In the genomic region with DNA sequence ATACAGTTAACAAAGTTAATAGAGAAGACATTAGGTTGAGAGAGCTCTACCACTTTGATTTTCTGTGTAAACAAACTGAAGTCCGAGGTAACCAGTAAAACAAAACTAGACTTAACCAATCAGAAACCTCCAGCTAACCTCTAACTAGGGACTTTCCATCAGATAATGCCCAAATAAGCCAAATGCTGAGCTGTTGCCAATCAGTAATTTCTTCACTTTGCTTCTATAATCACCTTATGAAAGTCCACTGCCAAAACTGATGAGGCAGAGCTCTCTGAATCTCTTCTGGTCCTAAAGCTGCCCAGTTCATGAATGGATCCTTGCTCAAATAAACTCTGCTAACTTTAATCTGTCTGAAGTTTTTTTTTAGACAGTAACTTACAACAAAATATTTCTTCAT, we compare ENCODE assay signal across 16 cellular contexts.
DNase-seq lines count a peak whose midpoint lies in the region; ATAC-seq and TF ChIP-seq lines count a peak whose summit lies in the region.
"Had no signal": no experiment of that assay in that cellular context is flagged by ENCODE, and none has a peak within 500 bp of the region (broad histone marks: within the 10 kb centered on the region; RNA-seq: fewer than 3 reads in every experiment).

No MANE protein-coding gene starts in this region.

- TF ChIP-seq CTCF in right atrium auricular region (IDR thresholded peaks at IDR 0.05) = no peak

- H3K36me3 ChIP-seq in right atrium auricular region = no peaks in the 10 kb centered on the region
- H3K36me3 ChIP-seq: neutrophil had no signal

- no peaks in the 10 kb centered on the region for H3K4me1 ChIP-seq in right atrium auricular region

- H3K9me3 ChIP-seq in right atrium auricular region = no peaks in the 10 kb centered on the region
- H3K9me3 ChIP-seq: neutrophil had no signal

- ATAC-seq in GM18868 (IDR thresholded peaks at IDR 0.05; ENCODE audit: unreplicated experiment) = peak; percentile 60
- ATAC-seq in HG02870 (IDR thresholded peaks at IDR 0.05; ENCODE audit: unreplicated experiment) = peak; percentile 41
- ATAC-seq: stimulated activated memory B cell treated with anti-CD40 and anti-IgM and Interleukin-4, amounts not matched to agents 10 μg/mL and 1 μg/mL and 100 μg/mL, for 72 hours had no signal

- no peaks in the 10 kb centered on the region for H3K27me3 ChIP-seq in right atrium auricular region
- H3K27me3 ChIP-seq: neutrophil had no signal

- no peak overlapping the region for H3K27ac ChIP-seq in right atrium auricular region
- H3K27ac ChIP-seq: C4-2B, neutrophil had no signal

- peak; percentile 48 for DNase-seq in OCI-M1 (lab: John Stamatoyannopoulos, UW)
- peak; percentile 26 for DNase-seq in kidney tubule cell (ENCODE audit: low spot score)
- no peak for DNase-seq in right atrium auricular region (ENCODE audit: low spot score)
- DNase-seq in SK-N-DZ (ENCODE audit: low spot score) = no peak
- DNase-seq in DMS79 (lab: John Stamatoyannopoulos, UW) = no peak
- DNase-seq: aorta, DMS79 treated with DMSO at 0.1 percent for 48 hours, foreskin melanocyte, H7, NCI-H1092, trophoblast cell had no signal

- H3K4me3 ChIP-seq in right atrium auricular region = no peak overlapping the region

Comparison
In these comparisons a context has a peak if more than half of its experiments do, and no peak if none do; other contexts are left out.
1. DNase-seq: peak in OCI-M1 (single experiment) and kidney tubule cell (single experiment); none in right atrium auricular region (single experiment), SK-N-DZ (single experiment) and DMS79 (single experiment).